9 cellular contexts compared by ENCODE assay signal in genomic region chr1:61253912-61254628, GRCh38.
DNase-seq lines count a peak whose midpoint lies in the region; ATAC-seq and TF ChIP-seq lines count a peak whose summit lies in the region.
"Had no signal": no experiment of that assay in that cellular context is flagged by ENCODE, and none has a peak within 500 bp of the region (broad histone marks: within the 10 kb centered on the region; RNA-seq: fewer than 3 reads in every experiment).

No MANE protein-coding gene starts in this region.

- H3K36me3 ChIP-seq in lower lobe of right lung, result no peaks in the 10 kb centered on the region
- H3K36me3 ChIP-seq in upper lobe of left lung, result no peaks in the 10 kb centered on the region

- no peak for TF ChIP-seq POLR2A in upper lobe of left lung (IDR thresholded peaks at IDR 0.05)

- no peaks in the 10 kb centered on the region for H3K9me3 Mint-ChIP-seq in chondrocyte (ENCODE audit: low read depth)
- H3K9me3 Mint-ChIP-seq: activated CD4-positive, alpha-beta memory T cell treated with anti-CD3 and anti-CD28 coated beads for 36 hours had no signal

- ATAC-seq in lower lobe of right lung (peak; percentile 56 to 68), upper lobe of left lung (ENCODE audit: low FRiP score in 2 of 2) (peak in 1 of 2 donors; percentile 69), GM18907 (IDR thresholded peaks at IDR 0.05; ENCODE audit: unreplicated experiment) (no peak)

- H3K36me3 Mint-ChIP-seq in chondrocyte (ENCODE audit: low read depth), result no peaks in the 10 kb centered on the region
- H3K36me3 Mint-ChIP-seq: activated CD4-positive, alpha-beta memory T cell treated with anti-CD3 and anti-CD28 coated beads for 36 hours had no signal

- no peaks in the 10 kb centered on the region for H3K27me3 Mint-ChIP-seq in chondrocyte (ENCODE audit: low read depth)
- H3K27me3 Mint-ChIP-seq: activated CD4-positive, alpha-beta memory T cell treated with anti-CD3 and anti-CD28 coated beads for 36 hours had no signal

- no peak for TF ChIP-seq EP300 in upper lobe of left lung (IDR thresholded peaks at IDR 0.05)

- H3K27me3 ChIP-seq in lower lobe of right lung (ENCODE audit: low read depth) (no peaks in the 10 kb centered on the region), upper lobe of left lung (no peaks in the 10 kb centered on the region)

- 62 to 70% methylated on average over 1 of the region's 1 CpG for WGBS in upper lobe of left lung, 2 donors

- peaks cover 33% of the 10 kb centered on the region for H3K4me1 ChIP-seq in lower lobe of right lung
- peaks cover 20 to 32% (median 29%) of the 10 kb centered on the region in 4 donors for H3K4me1 ChIP-seq in upper lobe of left lung

- TF ChIP-seq CTCF in chondrocyte (IDR thresholded peaks at IDR 0.05) (no peak), lower lobe of right lung (IDR thresholded peaks at IDR 0.05) (no peak), upper lobe of left lung (IDR thresholded peaks at IDR 0.05) (no peak)

- peaks cover 47% of the 10 kb centered on the region for H3K4me1 Mint-ChIP-seq in chondrocyte (ENCODE audit: low read depth)

- H3K4me3 Mint-ChIP-seq in chondrocyte (ENCODE audit: unreplicated experiment), result peak overlapping the region; percentile 78
- H3K4me3 Mint-ChIP-seq: activated CD4-positive, alpha-beta memory T cell treated with anti-CD3 and anti-CD28 coated beads for 36 hours had no signal

- H3K4me3 ChIP-seq in lower lobe of right lung, result peak overlapping the region; percentile 40
- H3K4me3 ChIP-seq in upper lobe of left lung, result peak overlapping the region in 1 of 4 donors; percentile 32

- DNase-seq in NOMO-1 treated with DMSO at 0.1 percent for 48 hours (lab: John Stamatoyannopoulos, UW; ENCODE audit: unreplicated experiment) (peak; percentile 65), chondrocyte (ENCODE audit: low spot score) (no peak), lower lobe of right lung (no peak), upper lobe of left lung (no peak), NCI-H2029 (lab: John Stamatoyannopoulos, UW) (no peak), NCI-H1092 treated with DMSO at 0.1 percent for 48 hours (lab: John Stamatoyannopoulos, UW) (no peak)
- DNase-seq: activated CD4-positive, alpha-beta memory T cell treated with anti-CD3 and anti-CD28 coated beads for 36 hours; stimulated activated CD4-positive, alpha-beta T cell treated with anti-CD3 and anti-CD28 coated beads, Interleukin-1b, Interleukin-23, amount 100 ng/mL, for 48 hours had no signal

- H3K9me3 ChIP-seq in lower lobe of right lung (no peaks in the 10 kb centered on the region), upper lobe of left lung (no peaks in the 10 kb centered on the region)

- peak overlapping the region; percentile 74 for H3K27ac ChIP-seq in lower lobe of right lung
- peak overlapping the region; percentile 59 to 84 (median 75) for H3K27ac ChIP-seq in upper lobe of left lung

- peak overlapping the region; percentile 97 for H3K27ac Mint-ChIP-seq in chondrocyte (ENCODE audit: unreplicated experiment)
- H3K27ac Mint-ChIP-seq: activated CD4-positive, alpha-beta memory T cell treated with anti-CD3 and anti-CD28 coated beads for 36 hours had no signal

- intact Hi-C loops in lower lobe of right lung (cut with DNase I), result no loop called here
